Comparison of ENCODE assay signal across 8 cellular contexts in genomic region chr11:36509694-36510566, GRCh38. TPM values are rescaled to one million over a fixed set of nuclear protein-coding genes. Genes with fewer than 3 reads are reported as not detected.
A peak's percentile ranks its signal among the peaks of the same experiment; 100 is the strongest.
DNase-seq lines count a peak whose midpoint lies in the region; ATAC-seq and TF ChIP-seq lines count a peak whose summit lies in the region.

TRAF6 (minus strand) TSS chr11:36510272; CDS start chr11:36501515, 8,757 bp downstream.

- peaks cover 19% of the 10 kb centered on the region for H3K4me1 Mint-ChIP-seq in activated CD8-positive, alpha-beta memory T cell treated with anti-CD3 and anti-CD28 coated beads, Interleukin-2, amount 10 ng/mL, durations not matched to agents 7 days and 5 days
- H3K4me1 Mint-ChIP-seq in endodermal cell = peaks cover 14% of the 10 kb centered on the region

- H3K4me1 ChIP-seq in endodermal cell (ENCODE audit: control insufficient read depth, insufficient read depth, low read length) = no peaks in the 10 kb centered on the region
- peaks cover 4% of the 10 kb centered on the region for H3K4me1 ChIP-seq in mesodermal cell (ENCODE audit: control insufficient read depth, insufficient read depth, low read length, poor library complexity, severe bottlenecking)

- H3K36me3 ChIP-seq in endodermal cell (ENCODE audit: control insufficient read depth, insufficient read depth, low read length) (no peaks in the 10 kb centered on the region), mesodermal cell (ENCODE audit: control insufficient read depth, insufficient read depth, low read length) (peaks cover 10% of the 10 kb centered on the region)

- no peaks in the 10 kb centered on the region for H3K27me3 Mint-ChIP-seq in activated CD8-positive, alpha-beta memory T cell treated with anti-CD3 and anti-CD28 coated beads, Interleukin-2, amount 10 ng/mL, durations not matched to agents 7 days and 5 days
- peaks cover 25% of the 10 kb centered on the region for H3K27me3 Mint-ChIP-seq in endodermal cell (ENCODE audit: insufficient read depth)

- CTCF ChIA-PET in activated CD8-positive, alpha-beta memory T cell treated with anti-CD3 and anti-CD28 coated beads, Interleukin-2, amount 10 ng/mL, durations not matched to agents 7 days and 5 days (lab: Charles Lee) = interaction anchor here (0.6 to 3.6 kb wide), 11 partner anchors 9 to 220 kb away, joined by 3 to 41 read pairs (median 3); partner anchors contain the start of gene PRR5L

- no peaks in the 10 kb centered on the region for H3K9me3 Mint-ChIP-seq in activated CD8-positive, alpha-beta memory T cell treated with anti-CD3 and anti-CD28 coated beads, Interleukin-2, amount 10 ng/mL, durations not matched to agents 7 days and 5 days (ENCODE audit: low read depth)
- no peaks in the 10 kb centered on the region for H3K9me3 Mint-ChIP-seq in endodermal cell

- peak; percentile 95 for TF ChIP-seq CTCF in endodermal cell (conservative IDR thresholded peaks at IDR 0.05)

- H3K9me3 ChIP-seq in endodermal cell (ENCODE audit: control insufficient read depth, low read length) (peaks cover 6% of the 10 kb centered on the region), mesodermal cell (ENCODE audit: control insufficient read depth, low read length) (peaks cover 10% of the 10 kb centered on the region)

- peaks cover 2% of the 10 kb centered on the region for H3K36me3 Mint-ChIP-seq in activated CD8-positive, alpha-beta memory T cell treated with anti-CD3 and anti-CD28 coated beads, Interleukin-2, amount 10 ng/mL, durations not matched to agents 7 days and 5 days
- H3K36me3 Mint-ChIP-seq in endodermal cell (ENCODE audit: low read depth) = no peaks in the 10 kb centered on the region

- H3K4me3 ChIP-seq in endodermal cell (ENCODE audit: low read length) = peak within 1 kb of the TSS; percentile 94
- H3K4me3 ChIP-seq in mesodermal cell (ENCODE audit: extremely low read depth, insufficient read depth, low read length, poor library complexity, severe bottlenecking) = peak within 1 kb of the TSS; percentile 96

- 0 to 2% methylated on average over 26 to 79 of the region's 80 CpGs for WGBS in endodermal cell (ENCODE audit: insufficient coverage in 1 of 2, insufficient read length in 1 of 2), 2 experiments
- 0% methylated on average over 57 to 79 of the region's 80 CpGs for WGBS in mesodermal cell (ENCODE audit: insufficient coverage in 2 of 2), 2 experiments

- H3K27ac Mint-ChIP-seq in activated CD8-positive, alpha-beta memory T cell treated with anti-CD3 and anti-CD28 coated beads, Interleukin-2, amount 10 ng/mL, durations not matched to agents 7 days and 5 days = peak within 1 kb of the TSS; percentile 90
- H3K27ac Mint-ChIP-seq in endodermal cell = peak within 1 kb of the TSS; percentile 96

- H3K4me3 Mint-ChIP-seq in activated CD8-positive, alpha-beta memory T cell treated with anti-CD3 and anti-CD28 coated beads, Interleukin-2, amount 10 ng/mL, durations not matched to agents 7 days and 5 days = peak within 1 kb of the TSS; percentile 93
- peak within 1 kb of the TSS; percentile 94 for H3K4me3 Mint-ChIP-seq in endodermal cell

- H3K9ac ChIP-seq in endodermal cell (ENCODE audit: extremely low read depth, low read length, poor library complexity, severe bottlenecking) = peak within 1 kb of the TSS; percentile 75

- DNase-seq in COLO829 (ENCODE audit: low spot score) (peak; percentile 73), HK-2 (ENCODE audit: unreplicated experiment) (peak; percentile 81), NOMO-1 treated with DMSO at 0.1 percent for 48 hours (lab: John Stamatoyannopoulos, UW; ENCODE audit: unreplicated experiment) (peak; percentile 82), endodermal cell (peak; percentile 96)
- peak; percentile 91 for DNase-seq in activated CD8-positive, alpha-beta memory T cell treated with anti-CD3 and anti-CD28 coated beads, Interleukin-2, amount 10 ng/mL, durations not matched to agents 7 days and 5 days
- peak; percentile 73 to 76 for DNase-seq in stimulated activated CD8-positive, alpha-beta memory T cell treated with anti-CD3 and anti-CD28 coated beads, Interleukin-15, amount 100 ng/mL, for 4 hours (ENCODE audit: low read depth in 2 of 2)

- peak; percentile 98 for ATAC-seq in GM19455 (IDR thresholded peaks at IDR 0.05; ENCODE audit: unreplicated experiment)
- ATAC-seq in activated CD8-positive, alpha-beta memory T cell treated with anti-CD3 and anti-CD28 coated beads, Interleukin-2, amount 10 ng/mL, durations not matched to agents 7 days and 5 days = peak; percentile 97

- H3K27me3 ChIP-seq in endodermal cell (ENCODE audit: control insufficient read depth, insufficient read depth, low read length, poor library complexity, severe bottlenecking) = peaks cover 22% of the 10 kb centered on the region

- peak within 1 kb of the TSS; percentile 26 for H3K27ac ChIP-seq in endodermal cell (ENCODE audit: low read depth, low read length)
- H3K27ac ChIP-seq in mesodermal cell (ENCODE audit: low read depth, low read length, severe bottlenecking) = peak within 1 kb of the TSS; percentile 61

RNA-seq across cellular contexts. Expression of gene TRAF6, which starts in this region (rescaled TPM):
- 10 to 100 TPM in 1 of 2 experiments, 1 to 10 TPM in 1; 9.1 to 10.9 TPM for total RNA-seq in activated CD8-positive, alpha-beta memory T cell treated with anti-CD3 and anti-CD28 coated beads, Interleukin-2, amount 10 ng/mL, durations not matched to agents 7 days and 5 days
- total RNA-seq in endodermal cell = 10 to 100 TPM; 10.0 to 11.4 TPM
- polyA plus RNA-seq in endodermal cell (2013, experiment 1 of 2) = 11.5 TPM
- 10.3 TPM for polyA plus RNA-seq in endodermal cell (2013, experiment 2 of 2)
- polyA plus RNA-seq in mesodermal cell (2013, experiment 1 of 2) = 15.6 TPM
- polyA plus RNA-seq in mesodermal cell (2013, experiment 2 of 2) = 14.2 TPM

Comparison
In these comparisons a context has a peak if more than half of its experiments do, and no peak if none do; other contexts are left out.
1. Peak in every context shown above with its lines: DNase-seq, ATAC-seq, H3K4me3 ChIP-seq and H3K27ac ChIP-seq.